ENCODE assay signal across 10 cellular contexts in the genomic region with DNA sequence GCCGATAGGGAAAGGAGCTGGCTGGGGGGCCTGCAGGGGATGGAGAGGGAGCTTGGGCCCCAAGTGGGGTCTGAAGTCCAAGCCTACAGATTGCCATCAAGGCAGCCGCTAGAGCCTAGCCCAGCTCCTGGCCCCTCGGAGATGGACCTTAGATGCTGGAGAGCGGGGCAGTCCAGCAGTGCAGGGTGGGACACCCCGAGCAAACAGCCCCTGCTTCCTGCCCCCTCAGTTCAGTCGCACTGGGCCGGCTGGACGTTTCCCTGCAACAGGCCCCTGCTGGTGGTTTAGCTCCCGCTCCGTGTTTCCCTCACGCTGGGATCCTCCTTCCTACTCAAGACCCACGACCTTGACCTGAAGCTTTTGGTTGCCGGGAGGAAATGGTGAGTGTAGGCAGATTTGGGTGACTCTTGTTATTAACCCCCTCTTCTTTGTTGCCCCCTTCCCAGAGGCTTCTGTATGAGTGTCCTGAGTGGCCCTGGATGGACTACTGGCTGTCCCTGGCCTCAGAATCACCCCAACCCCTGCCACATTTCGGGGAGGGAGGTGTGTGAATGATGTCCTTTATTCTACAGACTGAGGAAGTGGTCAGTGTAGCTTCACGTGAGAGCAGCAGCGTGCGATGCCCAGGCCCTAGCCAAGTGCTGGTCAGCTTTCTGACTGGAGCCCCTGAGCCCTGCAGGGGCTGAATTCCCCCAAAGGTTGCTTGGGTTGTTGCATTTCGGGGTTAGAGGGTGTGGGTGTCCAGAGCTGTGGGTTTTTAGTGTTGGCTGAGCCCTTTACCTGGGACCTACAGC. TPM values are rescaled to one million over a fixed set of nuclear protein-coding genes. Genes with fewer than 3 reads are reported as not detected.
DNase-seq lines count a peak whose midpoint lies in the region; TF ChIP-seq lines count a peak whose summit lies in the region.
"Had no signal": no experiment of that assay in that cellular context is flagged by ENCODE, and none has a peak within 500 bp of the region (broad histone marks: within the 10 kb centered on the region; RNA-seq: fewer than 3 reads in every experiment).

No MANE protein-coding gene starts in this region.

- no peaks in the 10 kb centered on the region for H3K9me3 ChIP-seq in breast epithelium

- H3K27ac ChIP-seq in breast epithelium: peak overlapping the region; percentile 65 to 87
- peak overlapping the region; percentile 35 for H3K27ac ChIP-seq in urinary bladder (ENCODE audit: low read depth)

- TF ChIP-seq POLR2A in breast epithelium (IDR thresholded peaks at IDR 0.05): no peak

- peak overlapping the region in 2 of 3 donors; percentile 68 to 95 for H3K4me3 ChIP-seq in breast epithelium
- H3K4me3 ChIP-seq in fibroblast of mammary gland (ENCODE audit: control insufficient read depth, low read depth, low read length): peak overlapping the region; percentile 84
- no peak overlapping the region for H3K4me3 ChIP-seq in urinary bladder (ENCODE audit: low read depth, low read length)

- intact Hi-C loops in breast epithelium (cut with DNase I; ENCODE audit: low total_unique reads): no loop called here
- intact Hi-C loops in MCF 10A (cut with micrococcal nuclease): loop anchor here (2.0 to 10.0 kb wide), 3 partner anchors 39 to 77 kb away; no protein-coding TSS in a partner anchor

- no peaks in the 10 kb centered on the region for H3K27me3 Mint-ChIP-seq in MCF 10A (ENCODE audit: insufficient read depth, unreplicated experiment)
- H3K27me3 Mint-ChIP-seq in nephron progenitor cell (ENCODE audit: low read depth, poor library complexity): peaks cover 3% of the 10 kb centered on the region

- 59% methylated on average over 18 of the region's 18 CpGs for WGBS in urinary bladder

- DNase-seq in breast epithelium (ENCODE audit: low spot score in 2 of 2): peak in 1 of 2 donors; percentile 30
- no peak for DNase-seq in MCF 10A (ENCODE audit: unreplicated experiment)
- no peak for DNase-seq in fibroblast of mammary gland (ENCODE audit: low read depth)
- DNase-seq in nephron progenitor cell: no peak
- no peak for DNase-seq in dedifferentiated amniotic fluid mesenchymal stem cell (ENCODE audit: extremely low spot score)
- no peak for DNase-seq in SIG-M5 treated with dmso at 0.1 percent for 504 hours (lab: John Stamatoyannopoulos, UW; ENCODE audit: unreplicated experiment)
- no peak for DNase-seq in NCI-H2171 (lab: John Stamatoyannopoulos, UW)
- DNase-seq: 8988T, NCI-H1930 had no signal

- H3K36me3 ChIP-seq in breast epithelium (no peaks in the 10 kb centered on the region), urinary bladder (ENCODE audit: insufficient read depth) (no peaks in the 10 kb centered on the region)

- no TSS peak for BruUV-seq in MCF 10A (replicated peaks; lab: Mats Ljungman, UMichigan)

- CTCF ChIA-PET in MCF 10A (lab: Yijun Ruan, JAX): interaction anchor here (1.6 to 3.7 kb wide), 2 partner anchors 48 to 122 kb away, joined by 4 to 13 read pairs; no protein-coding TSS in a partner anchor

- H3K4me3 Mint-ChIP-seq in MCF 10A (ENCODE audit: unreplicated experiment) (no peak overlapping the region), nephron progenitor cell (peak overlapping the region; percentile 78)

- no peak for TF ChIP-seq CTCF in breast epithelium (IDR thresholded peaks at IDR 0.05)
- TF ChIP-seq CTCF in MCF 10A (IDR thresholded peaks at IDR 0.05; ENCODE audit: unreplicated experiment): no peak
- TF ChIP-seq CTCF in fibroblast of mammary gland (conservative IDR thresholded peaks at IDR 0.05; ENCODE audit: control insufficient read depth, insufficient read depth, low read depth, low read length): no peak
- no peak for TF ChIP-seq CTCF in nephron progenitor cell (IDR thresholded peaks at IDR 0.05)

- H3K27ac Mint-ChIP-seq in MCF 10A (ENCODE audit: low read depth, unreplicated experiment) (no peak overlapping the region), nephron progenitor cell (peak overlapping the region; percentile 64)

- H3K36me3 Mint-ChIP-seq in MCF 10A (ENCODE audit: insufficient read depth, unreplicated experiment): peaks cover 6% of the 10 kb centered on the region
- H3K36me3 Mint-ChIP-seq in nephron progenitor cell (ENCODE audit: low read depth): no peaks in the 10 kb centered on the region

- H3K27me3 ChIP-seq in breast epithelium: no peaks in the 10 kb centered on the region

- H3K4me1 ChIP-seq in breast epithelium (peaks cover 4% of the 10 kb centered on the region in 2 donors), urinary bladder (ENCODE audit: insufficient read depth) (no peaks in the 10 kb centered on the region)

- POLR2A ChIA-PET in MCF 10A (lab: Yijun Ruan, JAX): interaction anchor here (0.8 to 3.0 kb wide), 3 partner anchors 9 to 12 kb away, joined by 3 to 11 read pairs (median 4); no protein-coding TSS in a partner anchor

- H3K9me3 Mint-ChIP-seq in MCF 10A (ENCODE audit: unreplicated experiment) (no peaks in the 10 kb centered on the region), nephron progenitor cell (no peaks in the 10 kb centered on the region)

- H3K4me1 Mint-ChIP-seq in MCF 10A (ENCODE audit: insufficient read depth, unreplicated experiment) (peaks cover 35% of the 10 kb centered on the region), nephron progenitor cell (peaks cover 80% of the 10 kb centered on the region)

RNA-seq across cellular contexts. Expression of a gene that starts 2.7 kb away (rescaled TPM):
- 10 to 100 TPM; 17.6 to 36.2 (median 32.8) TPM for total RNA-seq in breast epithelium
- total RNA-seq in MCF 10A (2022): 12.3 and 15.3 TPM in 2 replicates
- 35.2 TPM for total RNA-seq in urinary bladder
- polyA plus RNA-seq in urinary bladder: 48.5 TPM

RNA-seq across cellular contexts. Expression of a gene that starts 54.3 kb away (rescaled TPM):
- total RNA-seq in breast epithelium: 10 to 100 TPM in 1 of 3 donors, 1 to 10 TPM in 2; 8.8 to 11.7 (median 9.6) TPM
- total RNA-seq in MCF 10A (2022): 29.6 and 33.7 TPM in 2 replicates
- 6.7 TPM for total RNA-seq in urinary bladder
- 28.3 TPM for polyA plus RNA-seq in urinary bladder
